In the genomic region with DNA sequence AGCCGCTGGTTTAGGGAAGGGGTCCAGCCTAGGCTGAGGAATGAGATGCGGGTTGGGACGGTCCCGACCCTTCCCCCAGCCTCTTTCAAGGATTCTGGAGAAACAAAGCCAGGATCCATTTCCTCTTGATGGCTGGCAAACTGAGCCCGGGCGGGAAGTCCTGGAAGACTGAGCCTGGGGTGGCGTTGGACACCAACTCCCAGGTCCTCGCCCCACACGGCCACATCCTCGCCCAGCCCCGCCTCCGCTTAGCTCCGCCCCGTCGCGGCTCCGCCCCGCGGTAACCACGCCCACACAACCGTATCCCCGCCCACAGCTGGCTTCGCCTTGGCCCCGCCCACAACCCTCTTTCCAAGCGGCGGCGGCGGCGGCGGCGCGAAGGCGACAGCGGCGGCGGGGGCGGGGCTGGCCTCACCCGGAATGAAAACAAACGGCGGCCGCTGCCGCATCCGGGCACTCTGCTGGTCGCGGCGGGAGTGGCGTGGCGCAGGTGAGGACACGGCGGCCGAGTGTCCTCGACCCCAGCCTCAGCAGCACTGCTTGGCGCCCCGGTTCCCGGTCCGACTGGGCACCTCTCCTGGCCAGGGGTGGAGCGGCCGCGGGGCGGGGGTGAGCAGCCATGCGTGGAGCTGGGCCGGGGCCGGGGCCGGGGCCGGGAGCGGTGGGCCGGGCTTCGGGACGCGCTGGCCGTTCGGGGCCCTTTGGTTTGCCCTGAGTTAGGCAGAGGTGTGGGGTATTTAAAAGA, we compare ENCODE assay signal across 1 cellular context.
A peak's percentile ranks its signal among the peaks of the same experiment; 100 is the strongest.
TF ChIP-seq lines count a peak whose summit lies in the region.

Gene NUB1, plus strand, starts transcription at position 456 of the 745 bp plus-strand sequence. CDS start 3,538 bp downstream, outside the sequence.

TF ChIP-seq in HepG2, 621 proteins besides CTCF, POLR2A, EP300 and RAD21 (continued from another document and continues in another):
- TF ChIP-seq, protein P1, sequence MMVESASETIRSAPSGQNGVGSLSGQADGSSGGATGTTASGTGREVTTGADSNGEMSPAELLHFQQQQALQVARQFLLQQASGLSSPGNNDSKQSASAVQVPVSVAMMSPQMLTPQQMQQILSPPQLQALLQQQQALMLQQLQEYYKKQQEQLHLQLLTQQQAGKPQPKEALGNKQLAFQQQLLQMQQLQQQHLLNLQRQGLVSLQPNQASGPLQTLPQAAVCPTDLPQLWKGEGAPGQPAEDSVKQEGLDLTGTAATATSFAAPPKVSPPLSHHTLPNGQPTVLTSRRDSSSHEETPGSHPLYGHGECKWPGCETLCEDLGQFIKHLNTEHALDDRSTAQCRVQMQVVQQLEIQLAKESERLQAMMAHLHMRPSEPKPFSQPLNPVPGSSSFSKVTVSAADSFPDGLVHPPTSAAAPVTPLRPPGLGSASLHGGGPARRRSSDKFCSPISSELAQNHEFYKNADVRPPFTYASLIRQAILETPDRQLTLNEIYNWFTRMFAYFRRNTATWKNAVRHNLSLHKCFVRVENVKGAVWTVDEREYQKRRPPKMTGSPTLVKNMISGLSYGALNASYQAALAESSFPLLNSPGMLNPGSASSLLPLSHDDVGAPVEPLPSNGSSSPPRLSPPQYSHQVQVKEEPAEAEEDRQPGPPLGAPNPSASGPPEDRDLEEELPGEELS (CRISPR knock-in tag; IDR thresholded peaks at IDR 0.05): peak; percentile 44; the same call in 1 of the 2 replicates
- TF ChIP-seq RARA (CRISPR knock-in tag; IDR thresholded peaks at IDR 0.05) (no peak), KDM6A (CRISPR knock-in tag; IDR thresholded peaks at IDR 0.05; ENCODE audit: low read depth) (no peak), SIX4 (CRISPR knock-in tag; IDR thresholded peaks at IDR 0.05) (no peak), GATAD1 (CRISPR knock-in tag; IDR thresholded peaks at IDR 0.05) (peak; percentile 86), POLR2AphosphoS5 (IDR thresholded peaks at IDR 0.05; ENCODE audit: low read depth, low read length) (peak; percentile 55), PHF5A (CRISPR knock-in tag; IDR thresholded peaks at IDR 0.05; ENCODE audit: low read depth, unreplicated experiment) (no peak), MBNL3 (CRISPR knock-in tag; conservative IDR thresholded peaks at IDR 0.05) (no peak), NBN (conservative IDR thresholded peaks at IDR 0.05) (no peak), SIN3B (IDR thresholded peaks at IDR 0.05; ENCODE audit: low read length) (no peak), PRDM10 (CRISPR knock-in tag; IDR thresholded peaks at IDR 0.05; ENCODE audit: low read depth) (no peak), SNAPC2 (CRISPR knock-in tag; IDR thresholded peaks at IDR 0.05) (0 out of 2 replicates have a peak, but pooled peaks have one; percentile 38), ZNF136 (CRISPR knock-in tag; IDR thresholded peaks at IDR 0.05; ENCODE audit: low read depth) (no peak), ZNF891 (CRISPR knock-in tag; IDR thresholded peaks at IDR 0.05) (no peak), KAT8 (CRISPR knock-in tag; IDR thresholded peaks at IDR 0.05) (peak; percentile 91), PRDM4 (CRISPR knock-in tag; IDR thresholded peaks at IDR 0.05; ENCODE audit: borderline replicate concordance) (no peak), RCOR2 (CRISPR knock-in tag; IDR thresholded peaks at IDR 0.05) (no peak), SALL2 (CRISPR knock-in tag; IDR thresholded peaks at IDR 0.05) (peak; percentile 52; the same call in 1 of the 2 replicates), GLI4 (CRISPR knock-in tag; IDR thresholded peaks at IDR 0.05; ENCODE audit: borderline replicate concordance) (0 out of 2 replicates have a peak, but pooled peaks have one; percentile 41), MNT (IDR thresholded peaks at IDR 0.05) (no peak), PAF1 (CRISPR knock-in tag; IDR thresholded peaks at IDR 0.05) (no peak), NFKB2 (CRISPR knock-in tag; IDR thresholded peaks at IDR 0.05; ENCODE audit: borderline replicate concordance) (peak; percentile 51; the same call in 1 of the 2 replicates), NFE2L1 (CRISPR knock-in tag; IDR thresholded peaks at IDR 0.05; ENCODE audit: borderline replicate concordance) (no peak), ZNF260 (CRISPR knock-in tag; IDR thresholded peaks at IDR 0.05; ENCODE audit: borderline replicate concordance, low read depth) (no peak), ZNF383 (CRISPR knock-in tag; IDR thresholded peaks at IDR 0.05; ENCODE audit: borderline replicate concordance) (no peak), ARNT2 (CRISPR knock-in tag; IDR thresholded peaks at IDR 0.05; ENCODE audit: low read depth) (0 out of 2 replicates have a peak, but pooled peaks have one; percentile 66), MAFG (CRISPR knock-in tag; IDR thresholded peaks at IDR 0.05) (no peak), ZEB1 (IDR thresholded peaks at IDR 0.05; ENCODE audit: insufficient replicate concordance, low read depth) (no peak), ZNF225 (CRISPR knock-in tag; IDR thresholded peaks at IDR 0.05) (peak; percentile 64; the same call in 1 of the 2 replicates), ZNF572 (CRISPR knock-in tag; IDR thresholded peaks at IDR 0.05) (no peak), CBX1 (IDR thresholded peaks at IDR 0.05; ENCODE audit: low read depth) (no peak), ZNF343 (CRISPR knock-in tag; IDR thresholded peaks at IDR 0.05) (no peak), RFX1 (IDR thresholded peaks at IDR 0.05) (no peak), CHCHD3 (CRISPR knock-in tag; IDR thresholded peaks at IDR 0.05) (no peak), ZNF841 (CRISPR knock-in tag; IDR thresholded peaks at IDR 0.05; ENCODE audit: borderline replicate concordance) (no peak), PRDM15 (CRISPR knock-in tag; IDR thresholded peaks at IDR 0.05) (no peak), ZNF562 (CRISPR knock-in tag; IDR thresholded peaks at IDR 0.05; ENCODE audit: borderline replicate concordance) (no peak), ZSCAN12 (CRISPR knock-in tag; IDR thresholded peaks at IDR 0.05) (no peak)
- TF ChIP-seq, protein P2, sequence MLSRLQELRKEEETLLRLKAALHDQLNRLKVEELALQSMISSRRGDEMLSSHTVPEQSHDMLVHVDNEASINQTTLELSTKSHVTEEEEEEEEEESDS (CRISPR knock-in tag; IDR thresholded peaks at IDR 0.05; ENCODE audit: borderline replicate concordance): no peak
- TF ChIP-seq, protein P3, sequence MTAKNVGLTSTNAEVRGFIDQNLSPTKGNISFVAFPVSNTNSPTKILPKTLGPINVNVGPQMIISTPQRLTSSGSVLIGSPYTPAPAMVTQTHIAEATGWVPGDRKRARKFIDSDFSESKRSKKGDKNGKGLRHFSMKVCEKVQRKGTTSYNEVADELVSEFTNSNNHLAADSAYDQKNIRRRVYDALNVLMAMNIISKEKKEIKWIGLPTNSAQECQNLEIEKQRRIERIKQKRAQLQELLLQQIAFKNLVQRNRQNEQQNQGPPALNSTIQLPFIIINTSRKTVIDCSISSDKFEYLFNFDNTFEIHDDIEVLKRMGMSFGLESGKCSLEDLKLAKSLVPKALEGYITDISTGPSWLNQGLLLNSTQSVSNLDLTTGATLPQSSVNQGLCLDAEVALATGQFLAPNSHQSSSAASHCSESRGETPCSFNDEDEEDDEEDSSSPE (CRISPR knock-in tag; IDR thresholded peaks at IDR 0.05): peak; percentile 79
- TF ChIP-seq, protein P4, sequence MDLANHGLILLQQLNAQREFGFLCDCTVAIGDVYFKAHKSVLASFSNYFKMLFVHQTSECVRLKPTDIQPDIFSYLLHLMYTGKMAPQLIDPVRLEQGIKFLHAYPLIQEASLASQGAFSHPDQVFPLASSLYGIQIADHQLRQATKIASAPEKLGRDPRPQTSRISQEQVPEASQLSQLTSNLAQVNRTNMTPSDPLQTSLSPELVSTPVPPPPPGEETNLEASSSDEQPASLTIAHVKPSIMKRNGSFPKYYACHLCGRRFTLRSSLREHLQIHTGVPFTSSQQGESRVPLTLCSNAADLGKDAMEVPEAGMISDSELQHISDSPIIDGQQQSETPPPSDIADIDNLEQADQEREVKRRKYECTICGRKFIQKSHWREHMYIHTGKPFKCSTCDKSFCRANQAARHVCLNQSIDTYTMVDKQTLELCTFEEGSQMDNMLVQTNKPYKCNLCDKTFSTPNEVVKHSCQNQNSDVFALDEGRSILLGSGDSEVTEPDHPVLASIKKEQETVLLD (CRISPR knock-in tag; IDR thresholded peaks at IDR 0.05; ENCODE audit: low read depth): peak; percentile 98
